Comparison of ENCODE assay signal across 8 cellular contexts in the genomic region with DNA sequence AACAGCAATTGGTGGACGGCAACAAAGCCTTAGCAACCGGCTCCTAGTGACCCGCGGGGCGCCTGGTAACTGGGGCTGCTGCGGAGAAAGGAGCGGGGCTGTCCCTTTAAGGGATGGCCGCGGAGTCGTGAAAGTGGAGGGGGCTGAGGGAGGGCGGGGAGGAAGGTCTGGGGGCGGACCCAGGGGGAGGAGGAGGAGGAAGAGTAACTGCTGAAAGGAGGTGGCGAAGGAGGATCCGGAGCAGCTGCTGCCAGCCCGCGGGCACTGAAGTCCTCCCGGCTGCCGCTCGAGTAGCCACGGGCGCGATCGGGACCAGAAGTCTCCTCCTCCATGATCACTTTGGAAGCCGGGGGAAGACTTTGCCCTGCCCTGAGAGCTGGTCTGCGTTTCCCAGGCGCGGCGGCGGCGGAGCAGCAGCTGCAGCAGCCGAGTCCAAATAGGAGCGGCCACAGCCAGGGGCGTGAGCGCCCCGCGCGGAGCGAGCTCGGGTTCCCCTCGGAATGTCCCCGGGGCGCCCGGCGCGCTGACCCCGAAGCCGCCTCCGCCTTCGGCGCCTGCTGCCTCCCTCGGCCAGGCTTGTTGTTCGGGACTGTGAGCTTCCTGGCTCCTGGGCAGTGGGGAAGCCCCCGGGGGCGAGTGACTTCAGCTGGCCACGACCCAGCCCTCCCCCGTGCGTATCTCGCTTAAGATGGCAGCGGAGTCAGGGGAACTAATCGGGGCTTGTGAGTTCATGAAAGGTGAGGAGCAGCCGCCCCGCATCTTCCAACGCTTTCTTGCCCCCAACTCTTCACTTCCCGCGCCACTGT. TPM values are rescaled to one million over a fixed set of nuclear protein-coding genes. Genes with fewer than 3 reads are reported as not detected.
A peak's percentile ranks its signal among the peaks of the same experiment; 100 is the strongest.
DNase-seq lines count a peak whose midpoint lies in the region; ATAC-seq, FAIRE-seq and TF ChIP-seq lines count a peak whose summit lies in the region.

TSS of gene CDC14A (plus strand) at position 240 of the 806 bp plus-strand sequence. CDS start at position 689, 449 bp downstream.

- peak; percentile 9 for FAIRE-seq in GM12891 (lab: Jason Lieb, UNC)

- peak; percentile 52 for ATAC-seq in HG02840 (IDR thresholded peaks at IDR 0.05; ENCODE audit: low FRiP score, unreplicated experiment)

- TF ChIP-seq CTCF in left ventricle myocardium inferior (IDR thresholded peaks at IDR 0.05; ENCODE audit: borderline replicate concordance) (no peak), prostate gland (IDR thresholded peaks at IDR 0.05) (peak in 1 of 4 experiments; percentile 7)

- H3K4me3 ChIP-seq in left ventricle myocardium inferior (peak within 1 kb of the TSS; percentile 98), prostate gland (peak within 1 kb of the TSS; percentile 71 to 83), urinary bladder (ENCODE audit: low read depth, low read length) (peak within 1 kb of the TSS; percentile 65)

- WGBS in prostate gland: 0% methylated on average over 65 of the region's 65 CpGs
- WGBS in urinary bladder: under 1% methylated on average over 65 of the region's 65 CpGs

- H3K9me3 ChIP-seq in left ventricle myocardium inferior (replicated peaks) (no peaks in the 10 kb centered on the region), prostate gland (no peaks in the 10 kb centered on the region)

- DNase-seq in GM12891 (ENCODE audit: insufficient read length, low spot score): peak; percentile 75
- peak; percentile 68 for DNase-seq in NCI-H1436 treated with DMSO at 0.1 percent for 48 hours (lab: John Stamatoyannopoulos, UW)
- peak; percentile 79 to 94 (median 85) for DNase-seq in T-helper 1 cell
- DNase-seq in amniotic epithelial cell (ENCODE audit: low read depth): peak; percentile 96
- peak; percentile 91 for DNase-seq in left ventricle myocardium inferior
- peak; percentile 93 for DNase-seq in prostate gland (ENCODE audit: low spot score)

- intact Hi-C loops in left ventricle myocardium inferior (cut with micrococcal nuclease) (loop anchor here (10.0 kb wide), 1 partner anchor 92 kb away; no protein-coding TSS in a partner anchor), prostate gland (cut with DNase I) (loop anchor here (5.0 kb wide), 1 partner anchor 105 kb away; no protein-coding TSS in a partner anchor)

- H3K27ac ChIP-seq in left ventricle myocardium inferior (replicated peaks) (peak within 1 kb of the TSS; percentile 95), prostate gland (peak within 1 kb of the TSS; percentile 92), urinary bladder (ENCODE audit: low read depth) (peak within 1 kb of the TSS; percentile 84)

- H3K27me3 ChIP-seq in left ventricle myocardium inferior (ENCODE audit: low read depth) (no peaks in the 10 kb centered on the region), prostate gland (replicated peaks; ENCODE audit: insufficient read depth) (no peaks in the 10 kb centered on the region)

- H3K36me3 ChIP-seq in left ventricle myocardium inferior (no peaks in the 10 kb centered on the region), prostate gland (no peaks in the 10 kb centered on the region), urinary bladder (ENCODE audit: insufficient read depth) (no peaks in the 10 kb centered on the region)

- TF ChIP-seq POLR2A in GM12891 (IDR thresholded peaks at IDR 0.05; ENCODE audit: low read depth, low read length): peak; percentile 56; the same call in 1 of the 2 replicates
- peak; percentile 81 for TF ChIP-seq POLR2A in prostate gland (IDR thresholded peaks at IDR 0.05)

- H3K4me1 ChIP-seq in left ventricle myocardium inferior: peaks cover 58% of the 10 kb centered on the region
- H3K4me1 ChIP-seq in prostate gland (replicated peaks): no peaks in the 10 kb centered on the region
- H3K4me1 ChIP-seq in urinary bladder (ENCODE audit: insufficient read depth): no peaks in the 10 kb centered on the region

TF ChIP-seq in GM12891, 5 proteins besides CTCF, POLR2A, EP300 and RAD21:
- TF ChIP-seq POLR2AphosphoS5 (IDR thresholded peaks at IDR 0.05; ENCODE audit: low read depth, low read length) (peak; percentile 62), TAF1 (IDR thresholded peaks at IDR 0.05; ENCODE audit: low read depth, low read length) (no peak)

RNA-seq across cellular contexts. Expression of gene CDC14A, which starts in this region (rescaled TPM):
- 2.2 TPM for polyA plus RNA-seq in GM12891 (2012; ENCODE audit: low read depth, missing spikeins)
- 2.4 TPM for total RNA-seq in left ventricle myocardium inferior
- 10 to 100 TPM; 25.7 to 39.2 TPM for total RNA-seq in prostate gland
- 29.1 TPM for total RNA-seq in urinary bladder
- 3.9 TPM for polyA plus RNA-seq in urinary bladder

Comparison
In these comparisons a context has a peak if more than half of its experiments do, and no peak if none do; other contexts are left out.
1. Peak in every context shown above with its lines: DNase-seq, ATAC-seq, H3K4me3 ChIP-seq and H3K27ac ChIP-seq.